14 cellular contexts compared by ENCODE assay signal in genomic region chr7:27179030-27179429, GRCh38. TPM values are rescaled to one million over a fixed set of nuclear protein-coding genes. Genes with fewer than 3 reads are reported as not detected.
A peak's percentile ranks its signal among the peaks of the same experiment; 100 is the strongest.
DNase-seq lines count a peak whose midpoint lies in the region; ATAC-seq and TF ChIP-seq lines count a peak whose summit lies in the region.
"Had no signal": no experiment of that assay in that cellular context is flagged by ENCODE, and none has a peak within 500 bp of the region (broad histone marks: within the 10 kb centered on the region; RNA-seq: fewer than 3 reads in every experiment).

No MANE protein-coding gene starts in this region.

- peaks cover 42% of the 10 kb centered on the region for H3K27me3 Mint-ChIP-seq in IgD-negative memory B cell

- CTCF ChIA-PET in AG04449 (lab: Yijun Ruan, JAX) = interaction anchor here (0.8 to 9.5 kb wide), 25 partner anchors 9 to 1286 kb away, joined by 3 to 117 read pairs (median 4); partner anchors contain the start of genes HOXA3, HOXA7 and HOXA9

- peak overlapping the region in 2 of 3 donors; percentile 67 to 88 for H3K27ac Mint-ChIP-seq in IgD-negative memory B cell
- H3K27ac Mint-ChIP-seq: activated CD8-positive, alpha-beta T cell treated with anti-CD3 and anti-CD28 coated beads, Interleukin-2, amount 10 ng/mL, durations not matched to agents 7 days and 5 days; T-helper 1 cell treated with Interleukin-12 subunit alpha and Interleukin-12 subunit beta and Interleukin-4 antibody, amounts not matched to agents 30 μg/mL and 1 μg/mL, for 36 hours had no signal

- TF ChIP-seq CTCF in AG04449 (IDR thresholded peaks at IDR 0.05; ENCODE audit: insufficient read depth, low read length, missing control alignments) (no peak), fibroblast of villous mesenchyme (IDR thresholded peaks at IDR 0.05; ENCODE audit: insufficient read depth, low read depth, low read length) (no peak), prostate gland (IDR thresholded peaks at IDR 0.05) (no peak)

- peak overlapping the region; percentile 96 for H3K27ac ChIP-seq in prostate gland
- H3K27ac ChIP-seq: esophagus muscularis mucosa had no signal

- intact Hi-C loops in prostate gland (cut with DNase I) = no loop called here

- peak overlapping the region; percentile 75 for H3K4me3 ChIP-seq in AG04449 (ENCODE audit: low read depth, low read length)
- H3K4me3 ChIP-seq in fibroblast of villous mesenchyme (ENCODE audit: low read depth, low read length) = peak overlapping the region; percentile 67
- H3K4me3 ChIP-seq in prostate gland = peak overlapping the region; percentile 61 to 80

- H3K36me3 Mint-ChIP-seq in IgD-negative memory B cell = no peaks in the 10 kb centered on the region

- H3K9me3 ChIP-seq in prostate gland = no peaks in the 10 kb centered on the region
- H3K9me3 ChIP-seq: esophagus muscularis mucosa had no signal

- WGBS in prostate gland = 14% methylated on average over 14 of the region's 14 CpGs

- ATAC-seq in GM21737 (IDR thresholded peaks at IDR 0.05; ENCODE audit: unreplicated experiment) (no peak), HG03039 (IDR thresholded peaks at IDR 0.05; ENCODE audit: unreplicated experiment) (no peak)

- DNase-seq in AG04449 (ENCODE audit: low read depth, low spot score) (no peak), fibroblast of villous mesenchyme (ENCODE audit: low read depth) (peak; percentile 54), prostate gland (ENCODE audit: low spot score) (no peak), T-helper 9 cell (no peak), NCI-H748 (lab: John Stamatoyannopoulos, UW; ENCODE audit: unreplicated experiment) (no peak)
- DNase-seq: central memory CD4-positive, alpha-beta T cell had no signal

- no peaks in the 10 kb centered on the region for H3K4me1 ChIP-seq in prostate gland (replicated peaks)

- peaks cover 4 to 12% (median 8%) of the 10 kb centered on the region in 3 donors for H3K4me1 Mint-ChIP-seq in IgD-negative memory B cell

- H3K27me3 ChIP-seq in prostate gland (replicated peaks; ENCODE audit: insufficient read depth) = no peaks in the 10 kb centered on the region

- POLR2A ChIA-PET in AG04449 (lab: Yijun Ruan, JAX) = interaction anchor here (0.7 to 4.8 kb wide), 6 partner anchors 10 to 1322 kb away, joined by 4 to 53 read pairs (median 8); partner anchors contain the start of gene HOXA9

- H3K4me3 Mint-ChIP-seq in IgD-negative memory B cell = no peak overlapping the region
- H3K4me3 Mint-ChIP-seq: activated CD8-positive, alpha-beta T cell treated with anti-CD3 and anti-CD28 coated beads, Interleukin-2, amount 10 ng/mL, durations not matched to agents 7 days and 5 days; T-helper 1 cell treated with Interleukin-12 subunit alpha and Interleukin-12 subunit beta and Interleukin-4 antibody, amounts not matched to agents 30 μg/mL and 1 μg/mL, for 36 hours had no signal

- no peaks in the 10 kb centered on the region for H3K36me3 ChIP-seq in prostate gland
- H3K36me3 ChIP-seq: esophagus muscularis mucosa had no signal

- H3K9me3 Mint-ChIP-seq in IgD-negative memory B cell = peaks cover 0 to 4% (median 0%) of the 10 kb centered on the region in 3 donors
- H3K9me3 Mint-ChIP-seq: activated naive CD4-positive, alpha-beta T cell treated with anti-CD3 and anti-CD28 coated beads, Interleukin-2, amount 50 U/mL, for 24 hours; T-helper 1 cell treated with Interleukin-12 subunit alpha and Interleukin-12 subunit beta and Interleukin-4 antibody, amounts not matched to agents 30 μg/mL and 1 μg/mL, for 36 hours had no signal

- no peak for TF ChIP-seq POLR2A in prostate gland (IDR thresholded peaks at IDR 0.05)

RNA-seq across cellular contexts. Expression of gene HOXA10, which starts 4.9 kb away (rescaled TPM):
- polyA plus RNA-seq in IgD-negative memory B cell = 0.70 TPM
- total RNA-seq in fibroblast of villous mesenchyme (39.0 and 47.1 TPM in 2 replicates), prostate gland (10 to 100 TPM; 25.8 to 65.6 TPM)
- total RNA-seq: activated CD8-positive, alpha-beta T cell treated with anti-CD3 and anti-CD28 coated beads, Interleukin-2, amount 10 ng/mL, durations not matched to agents 7 days and 5 days; esophagus muscularis mucosa had no signal

RNA-seq across cellular contexts. Expression of gene HOXA11, which starts 6.0 kb away (rescaled TPM):
- not detected for polyA plus RNA-seq in IgD-negative memory B cell
- 41.9 and 47.1 TPM in 2 replicates for total RNA-seq in fibroblast of villous mesenchyme
- 1 to 10 TPM; 8.5 to 9.8 TPM for total RNA-seq in prostate gland
- total RNA-seq: activated CD8-positive, alpha-beta T cell treated with anti-CD3 and anti-CD28 coated beads, Interleukin-2, amount 10 ng/mL, durations not matched to agents 7 days and 5 days; esophagus muscularis mucosa; mucosa of gallbladder had no signal

RNA-seq across cellular contexts. Expression of gene HOXA9, which starts 13.7 kb away (rescaled TPM):
- polyA plus RNA-seq in IgD-negative memory B cell = 0.20 TPM
- total RNA-seq in fibroblast of villous mesenchyme (17.1 and 20.3 TPM in 2 replicates), prostate gland (10 to 100 TPM; 14.7 to 57.0 TPM)
- total RNA-seq: activated CD8-positive, alpha-beta T cell treated with anti-CD3 and anti-CD28 coated beads, Interleukin-2, amount 10 ng/mL, durations not matched to agents 7 days and 5 days had no signal

RNA-seq across cellular contexts. Expression of gene HOXA13, which starts 20.9 kb away (rescaled TPM):
- polyA plus RNA-seq in IgD-negative memory B cell = not detected
- total RNA-seq in fibroblast of villous mesenchyme (1.3 and 2.6 TPM in 2 replicates), prostate gland (10 to 100 TPM; 19.1 to 50.4 TPM)
- total RNA-seq: activated CD8-positive, alpha-beta T cell treated with anti-CD3 and anti-CD28 coated beads, Interleukin-2, amount 10 ng/mL, durations not matched to agents 7 days and 5 days; esophagus muscularis mucosa had no signal

RNA-seq across cellular contexts. Expression of gene HOXA7, which starts 22.6 kb away (rescaled TPM):
- 1.0 TPM for polyA plus RNA-seq in IgD-negative memory B cell
- total RNA-seq in fibroblast of villous mesenchyme (2.2 and 2.3 TPM in 2 replicates), prostate gland (1 to 10 TPM; 2.2 to 4.6 TPM)
- total RNA-seq: activated CD8-positive, alpha-beta T cell treated with anti-CD3 and anti-CD28 coated beads, Interleukin-2, amount 10 ng/mL, durations not matched to agents 7 days and 5 days; mucosa of gallbladder had no signal
